ENCODE assay signal across 9 cellular contexts in the genomic region with DNA sequence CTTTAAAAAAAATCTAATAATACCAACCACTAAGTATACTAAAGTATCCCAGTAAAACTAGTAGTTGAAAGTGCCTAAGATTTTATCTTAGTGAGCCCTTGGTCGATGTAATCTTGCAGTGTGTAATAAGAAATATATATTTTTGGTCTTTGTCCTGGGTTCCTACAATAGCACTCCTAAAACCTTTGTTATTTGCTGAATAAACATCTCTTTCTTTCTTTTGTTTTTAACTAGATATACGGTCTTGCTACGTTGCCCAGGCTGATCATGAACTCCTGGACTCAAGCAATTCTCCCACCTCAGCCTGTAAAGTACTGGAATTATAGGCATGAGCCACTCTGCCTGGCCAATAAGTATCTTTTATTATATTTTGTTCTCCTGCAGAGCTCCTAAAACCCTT. TPM values are rescaled to one million over a fixed set of nuclear protein-coding genes. Genes with fewer than 3 reads are reported as not detected.
"Had no signal": no experiment of that assay in that cellular context is flagged by ENCODE, and none has a peak within 500 bp of the region (broad histone marks: within the 10 kb centered on the region; RNA-seq: fewer than 3 reads in every experiment).

No MANE protein-coding gene starts in this region.

- ATAC-seq: HCT116 had no signal

- H3K9ac ChIP-seq: GM23248 had no signal

- H3K27ac Mint-ChIP-seq: HFFc6 had no signal

- H2AFZ ChIP-seq: GM23248 had no signal

- H3K27ac ChIP-seq: GM23248, HL-60 had no signal

- H3K9me3 ChIP-seq: HAP-1 had no signal

- H3K9me3 Mint-ChIP-seq: HFFc6 had no signal

- H3K4me3 ChIP-seq: GM23248, HAP-1 had no signal

- DNase-seq: GM23248, GOT3, H7, HFFc6, IMR-90, KBM-7 had no signal

- H3K4me3 Mint-ChIP-seq: HFFc6 had no signal

RNA-seq across cellular contexts. Expression of gene PFN4, which starts 36.1 kb away (rescaled TPM):
- total RNA-seq: GM23248, H7 had no signal
